In genomic region chr1:230308039-230308438, GRCh38 we compare ENCODE assay signal across 10 cellular contexts.
DNase-seq lines count a peak whose midpoint lies in the region; ATAC-seq and TF ChIP-seq lines count a peak whose summit lies in the region.
"Had no signal": no experiment of that assay in that cellular context is flagged by ENCODE, and none has a peak within 500 bp of the region (broad histone marks: within the 10 kb centered on the region; RNA-seq: fewer than 3 reads in every experiment).

No MANE protein-coding gene starts in this region.

- ATAC-seq in lower lobe of right lung (peak; percentile 25 to 28), HG02885 (IDR thresholded peaks at IDR 0.05; ENCODE audit: poor library complexity, unreplicated experiment) (no peak)
- ATAC-seq in naive thymus-derived CD4-positive, alpha-beta T cell: no peak

- peaks cover 0 to 4% of the 10 kb centered on the region in 2 donors for H3K4me1 ChIP-seq in breast epithelium
- H3K4me1 ChIP-seq in lower lobe of right lung: peaks cover 11% of the 10 kb centered on the region
- peaks cover 3% of the 10 kb centered on the region in 2 donors for H3K4me1 ChIP-seq in naive thymus-derived CD4-positive, alpha-beta T cell (ENCODE audit: control insufficient read depth in 2 of 2, insufficient read depth in 2 of 2, low read length in 2 of 2)
- peaks cover 4% of the 10 kb centered on the region for H3K4me1 ChIP-seq in CD8-positive, alpha-beta memory T cell (ENCODE audit: insufficient read depth, low read length)

- H3K4me3 ChIP-seq in AG09309 (ENCODE audit: control insufficient read depth, low read depth, low read length) (no peak overlapping the region), MG63 (no peak overlapping the region), breast epithelium (no peak overlapping the region), lower lobe of right lung (no peak overlapping the region)
- no peak overlapping the region for H3K4me3 ChIP-seq in naive thymus-derived CD4-positive, alpha-beta T cell (ENCODE audit: low read length)
- H3K4me3 ChIP-seq in CD8-positive, alpha-beta memory T cell (ENCODE audit: low read length): no peak overlapping the region

- H3K9me3 ChIP-seq in MG63 (no peaks in the 10 kb centered on the region), breast epithelium (no peaks in the 10 kb centered on the region), lower lobe of right lung (no peaks in the 10 kb centered on the region)
- no peaks in the 10 kb centered on the region for H3K9me3 ChIP-seq in naive thymus-derived CD4-positive, alpha-beta T cell (ENCODE audit: control insufficient read depth in 2 of 3, low read length in 3 of 3)
- H3K9me3 ChIP-seq in CD8-positive, alpha-beta memory T cell (ENCODE audit: low read length): no peaks in the 10 kb centered on the region

- H3K4me3 Mint-ChIP-seq in naive thymus-derived CD4-positive, alpha-beta T cell: no peak overlapping the region
- H3K4me3 Mint-ChIP-seq in CD8-positive, alpha-beta memory T cell: no peak overlapping the region
- H3K4me3 Mint-ChIP-seq: CD14-positive monocyte; central memory CD8-positive, alpha-beta T cell had no signal

- H3K27ac ChIP-seq in breast epithelium (no peak overlapping the region), lower lobe of right lung (no peak overlapping the region)
- H3K27ac ChIP-seq in naive thymus-derived CD4-positive, alpha-beta T cell (ENCODE audit: low read depth, low read length): no peak overlapping the region
- H3K27ac ChIP-seq in CD8-positive, alpha-beta memory T cell (ENCODE audit: low read depth, low read length): no peak overlapping the region

- TF ChIP-seq CTCF in AG09309 (IDR thresholded peaks at IDR 0.05; ENCODE audit: control insufficient read depth, insufficient read depth, low read depth, low read length, missing control alignments) (no peak), breast epithelium (IDR thresholded peaks at IDR 0.05) (no peak), lower lobe of right lung (IDR thresholded peaks at IDR 0.05) (no peak)

- DNase-seq in AG09309 (ENCODE audit: low read depth): peak; percentile 45
- peak; percentile 87 for DNase-seq in MG63
- DNase-seq in breast epithelium (ENCODE audit: low spot score in 2 of 2): peak; percentile 85 to 94
- DNase-seq in lower lobe of right lung: peak; percentile 74
- DNase-seq in naive thymus-derived CD4-positive, alpha-beta T cell: no peak
- no peak for DNase-seq in CD8-positive, alpha-beta memory T cell
- DNase-seq in GF-D8 (lab: John Stamatoyannopoulos, UW): no peak

- POLR2A ChIA-PET in naive thymus-derived CD4-positive, alpha-beta T cell (lab: Charles Lee): no interaction called here
- POLR2A ChIA-PET in CD8-positive, alpha-beta memory T cell (lab: Charles Lee): no interaction called here

- no peaks in the 10 kb centered on the region for H3K36me3 Mint-ChIP-seq in naive thymus-derived CD4-positive, alpha-beta T cell
- no peaks in the 10 kb centered on the region for H3K36me3 Mint-ChIP-seq in CD8-positive, alpha-beta memory T cell
- H3K36me3 Mint-ChIP-seq: CD14-positive monocyte had no signal

- H3K27me3 Mint-ChIP-seq in naive thymus-derived CD4-positive, alpha-beta T cell: peaks cover 0 to 11% (median 10%) of the 10 kb centered on the region in 5 donors
- H3K27me3 Mint-ChIP-seq in CD8-positive, alpha-beta memory T cell: peaks cover 5 to 10% of the 10 kb centered on the region in 2 donors

- intact Hi-C loops in breast epithelium (cut with DNase I; ENCODE audit: low total_unique reads): no loop called here
- intact Hi-C loops in lower lobe of right lung (cut with DNase I): no loop called here
- intact Hi-C loops in naive thymus-derived CD4-positive, alpha-beta T cell (cut with micrococcal nuclease): no loop called here

- H3K4me1 Mint-ChIP-seq in naive thymus-derived CD4-positive, alpha-beta T cell: peaks cover 4 to 22% (median 4%) of the 10 kb centered on the region in 7 donors
- H3K4me1 Mint-ChIP-seq in CD8-positive, alpha-beta memory T cell: peaks cover 3 to 9% (median 7%) of the 10 kb centered on the region in 3 donors

- TF ChIP-seq POLR2A in breast epithelium (IDR thresholded peaks at IDR 0.05): no peak

- no peak overlapping the region for H3K27ac Mint-ChIP-seq in naive thymus-derived CD4-positive, alpha-beta T cell
- no peak overlapping the region for H3K27ac Mint-ChIP-seq in CD8-positive, alpha-beta memory T cell
- H3K27ac Mint-ChIP-seq: CD14-positive monocyte had no signal

- CTCF ChIA-PET in naive thymus-derived CD4-positive, alpha-beta T cell (lab: Charles Lee): interaction anchor here (1.1 kb wide), 1 partner anchor 647 kb away, joined by 3 read pairs; no protein-coding TSS in a partner anchor
- CTCF ChIA-PET in CD8-positive, alpha-beta memory T cell (lab: Charles Lee): interaction anchor here (0.9 to 2.4 kb wide), 2 partner anchors 647 kb away, joined by 4 to 12 read pairs; no protein-coding TSS in a partner anchor

- H3K9me3 Mint-ChIP-seq in naive thymus-derived CD4-positive, alpha-beta T cell: no peaks in the 10 kb centered on the region
- no peaks in the 10 kb centered on the region for H3K9me3 Mint-ChIP-seq in CD8-positive, alpha-beta memory T cell
- H3K9me3 Mint-ChIP-seq: CD14-positive monocyte; central memory CD8-positive, alpha-beta T cell had no signal

- H3K27me3 ChIP-seq in MG63 (no peaks in the 10 kb centered on the region; the same call in 1 of the 2 replicates), breast epithelium (no peaks in the 10 kb centered on the region), lower lobe of right lung (ENCODE audit: low read depth) (peaks cover 12% of the 10 kb centered on the region)
- H3K27me3 ChIP-seq in naive thymus-derived CD4-positive, alpha-beta T cell (ENCODE audit: control insufficient read depth in 2 of 2, insufficient read depth in 2 of 2, low read length in 2 of 2): no peaks in the 10 kb centered on the region
- no peaks in the 10 kb centered on the region for H3K27me3 ChIP-seq in CD8-positive, alpha-beta memory T cell (ENCODE audit: insufficient read depth, low read length, poor library complexity, severe bottlenecking)

- no peaks in the 10 kb centered on the region for H3K36me3 ChIP-seq in MG63
- no peaks in the 10 kb centered on the region for H3K36me3 ChIP-seq in breast epithelium
- H3K36me3 ChIP-seq in lower lobe of right lung: no peaks in the 10 kb centered on the region
- H3K36me3 ChIP-seq in naive thymus-derived CD4-positive, alpha-beta T cell (ENCODE audit: control insufficient read depth in 2 of 3, insufficient read depth in 3 of 3, low read length in 3 of 3): no peaks in the 10 kb centered on the region
- H3K36me3 ChIP-seq in CD8-positive, alpha-beta memory T cell (ENCODE audit: insufficient read depth, low read length): no peaks in the 10 kb centered on the region

Comparison
In these comparisons a context has a peak if more than half of its experiments do, and no peak if none do; other contexts are left out.
1. DNase-seq: peak in AG09309 (single experiment), MG63 (single experiment), breast epithelium (2 of 2) and lower lobe of right lung (single experiment); none in naive thymus-derived CD4-positive, alpha-beta T cell (0 of 9), CD8-positive, alpha-beta memory T cell (0 of 5) and GF-D8 (single experiment).
2. ATAC-seq: peak in lower lobe of right lung (2 of 2); none in naive thymus-derived CD4-positive, alpha-beta T cell (single experiment) and HG02885 (single experiment).